27 cellular contexts compared by ENCODE assay signal in genomic region chr18:14917311-14917710, GRCh38.
"Had no signal": no experiment of that assay in that cellular context is flagged by ENCODE, and none has a peak within 500 bp of the region (broad histone marks: within the 10 kb centered on the region; RNA-seq: fewer than 3 reads in every experiment).

No MANE protein-coding gene starts in this region.

- H3K4me1 ChIP-seq: ascending aorta, heart left ventricle had no signal

- FAIRE-seq: bronchial epithelial cell, frontal cortex had no signal

- H3K9me3 ChIP-seq: ascending aorta, heart left ventricle had no signal

- H3K27ac ChIP-seq: ascending aorta, coronary artery, dorsolateral prefrontal cortex, heart left ventricle had no signal

- H3K27me3 ChIP-seq: ascending aorta, heart left ventricle had no signal

- H3K4me3 ChIP-seq: ascending aorta, coronary artery, dorsolateral prefrontal cortex, heart left ventricle had no signal

- H3K36me3 ChIP-seq: ascending aorta, heart left ventricle had no signal

- DNase-seq: activated CD4-positive, alpha-beta memory T cell treated with anti-CD3 and anti-CD28 coated beads, Interleukin-2, amount 10 ng/mL, durations not matched to agents 7 days and 5 days; activated CD4-positive, alpha-beta T cell treated with anti-CD3 and anti-CD28 coated beads for 1 hour; activated CD4-positive, alpha-beta T cell treated with anti-CD3 and anti-CD28 coated beads for 4 hours; activated CD4-positive, alpha-beta T cell treated with anti-CD3 and anti-CD28 coated beads, Interleukin-2, amount 10 ng/mL, durations not matched to agents 7 days and 5 days; activated CD4-positive, alpha-beta T cell treated with anti-CD3 and anti-CD28 coated beads, Interleukin-2, amount 50 U/mL, for 4 hours; activated CD8-positive, alpha-beta memory T cell treated with anti-CD3 and anti-CD28 coated beads, Interleukin-2, amount 50 U/mL, for 48 hours; activated gamma-delta T cell; activated naive CD4-positive, alpha-beta T cell; activated naive CD4-positive, alpha-beta T cell treated with anti-CD3 and anti-CD28 coated beads, Interleukin-2, amount 10 ng/mL, durations not matched to agents 7 days and 5 days; activated naive CD8-positive, alpha-beta T cell treated with anti-CD3 and anti-CD28 coated beads, Interleukin-2, amount 10 ng/mL, durations not matched to agents 7 days and 5 days; activated T-cell treated with anti-CD3 and anti-CD28 coated beads for 4 hours; activated T-cell treated with anti-CD3 and anti-CD28 coated beads, Interleukin-2, amount 50 U/mL, for 24 hours; activated T-cell treated with anti-CD3 and anti-CD28 coated beads, Interleukin-2, amount 50 U/mL, for 72 hours; dorsolateral prefrontal cortex; effector memory CD4-positive, alpha-beta T cell; endodermal cell; foreskin fibroblast; heart left ventricle; T-helper 1 cell; T-helper 2 cell had no signal

- ATAC-seq: activated naive CD4-positive, alpha-beta T cell treated with anti-CD3 and anti-CD28 coated beads, Interleukin-2, amount 50 U/mL, for 72 hours; activated T-cell treated with anti-CD3 and anti-CD28 coated beads, Interleukin-2, amount 50 U/mL, for 72 hours; esophagus mucosa; heart left ventricle; WTC11 had no signal
